ENCODE assay signal across 1 cellular context in genomic region chr7:147771344-147771743, GRCh38.
TF ChIP-seq lines count a peak whose summit lies in the region.

No MANE protein-coding gene starts in this region.

TF ChIP-seq in H1, 55 proteins besides CTCF, POLR2A, EP300 and RAD21:
- no peak for TF ChIP-seq RXRA (IDR thresholded peaks at IDR 0.05; ENCODE audit: insufficient read depth, low read depth, low read length)
- TF ChIP-seq RBBP5 (IDR thresholded peaks at IDR 0.05; ENCODE audit: borderline replicate concordance, low read depth, low read length) = no peak
- no peak for TF ChIP-seq POU5F1 (IDR thresholded peaks at IDR 0.05; ENCODE audit: low read depth, low read length)
- TF ChIP-seq GTF2F1 (IDR thresholded peaks at IDR 0.05; ENCODE audit: borderline replicate concordance, low read depth, low read length) = no peak
- TF ChIP-seq CREB1 (IDR thresholded peaks at IDR 0.05) = no peak
- no peak for TF ChIP-seq CEBPB (IDR thresholded peaks at IDR 0.05; ENCODE audit: low read depth, low read length)
- no peak for TF ChIP-seq RNF2 (IDR thresholded peaks at IDR 0.05; ENCODE audit: borderline replicate concordance, low read depth, low read length, missing control alignments, poor library complexity, severe bottlenecking)
